Comparison of ENCODE assay signal across 25 cellular contexts in the genomic region with DNA sequence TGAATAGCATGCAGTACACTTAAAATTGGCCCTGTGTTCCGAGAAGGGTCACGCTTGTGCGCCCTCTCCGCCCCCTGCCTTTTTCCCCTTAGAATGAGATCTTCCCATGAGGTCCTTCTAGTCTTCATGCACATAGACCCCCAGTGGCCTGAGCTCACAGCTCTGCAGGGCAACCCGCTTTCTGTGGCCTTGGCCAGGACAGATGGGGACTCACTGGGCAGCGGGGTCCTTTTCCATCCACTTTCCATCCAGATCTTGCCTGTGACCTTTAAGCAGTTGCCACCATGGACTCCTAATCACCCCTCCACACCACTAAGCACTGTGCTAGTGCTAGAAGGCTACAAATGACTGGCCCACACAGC.
"Had no signal": no experiment of that assay in that cellular context is flagged by ENCODE, and none has a peak within 500 bp of the region (broad histone marks: within the 10 kb centered on the region; RNA-seq: fewer than 3 reads in every experiment).

No MANE protein-coding gene starts in this region.

- H3K27ac ChIP-seq: adrenal gland, SK-N-MC had no signal

- ATAC-seq: activated CD8-positive, alpha-beta T cell treated with anti-CD3 and anti-CD28 coated beads for 36 hours; Right ventricle myocardium inferior; T-cell had no signal

- H3K27me3 Mint-ChIP-seq: activated naive CD8-positive, alpha-beta T cell; T-cell had no signal

- H3K4me3 ChIP-seq: adrenal gland, SK-N-MC had no signal

- H3K9me3 Mint-ChIP-seq: activated CD8-positive, alpha-beta T cell treated with anti-CD3 and anti-CD28 coated beads for 36 hours; activated T-helper 1 cell treated with anti-CD3 and anti-CD28 coated beads, Interleukin-12 subunit alpha, Interleukin-12 subunit beta, Interleukin-2, Interleukin-4 antibody, amounts not matched to agents 30 ng/mL and 10 ng/mL and 1 ng/mL, durations not matched to agents 14 hours and 24 hours and 36 hours; IgD-negative memory B cell; T-cell had no signal

- H3K36me3 Mint-ChIP-seq: activated naive CD8-positive, alpha-beta T cell; IgD-negative memory B cell; T-cell had no signal

- H3K36me3 ChIP-seq: adrenal gland had no signal

- H3K4me1 Mint-ChIP-seq: IgD-negative memory B cell had no signal

- DNase-seq: activated CD4-positive, alpha-beta T cell treated with anti-CD3 and anti-CD28 coated beads for 4 hours; activated CD4-positive, CD25-positive, alpha-beta regulatory T cell; activated CD8-positive, alpha-beta memory T cell treated with anti-CD3 and anti-CD28 coated beads, Interleukin-2, amount 50 U/mL, for 4 hours; activated CD8-positive, alpha-beta T cell treated with anti-CD3 and anti-CD28 coated beads for 36 hours; activated effector memory CD4-positive, alpha-beta T cell treated with Interleukin-2 at 50 U/mL for 16 hours; activated naive CD4-positive, alpha-beta T cell; adrenal gland; anterior cingulate cortex; caudate nucleus; KG1; NCI-H1092; NCI-H1417; NCI-H1930; NCI-H2171; NCI-H2227 treated with DMSO at 0.1 percent for 48 hours; NCI-H446 treated with DMSO at 0.1 percent for 48 hours; NCI-H526; T-cell; T-helper 2 cell; T1000 had no signal

- H3K27ac Mint-ChIP-seq: activated CD8-positive, alpha-beta T cell treated with anti-CD3 and anti-CD28 coated beads for 36 hours; activated naive CD8-positive, alpha-beta T cell; activated T-helper 1 cell treated with anti-CD3 and anti-CD28 coated beads, Interleukin-12 subunit alpha, Interleukin-12 subunit beta, Interleukin-2, Interleukin-4 antibody, amounts not matched to agents 30 ng/mL and 10 ng/mL and 1 ng/mL, durations not matched to agents 14 hours and 24 hours and 36 hours; T-cell had no signal

- H3K9me3 ChIP-seq: adrenal gland had no signal

- H3K4me3 Mint-ChIP-seq: activated CD8-positive, alpha-beta T cell treated with anti-CD3 and anti-CD28 coated beads for 36 hours; activated naive CD8-positive, alpha-beta T cell; activated T-helper 1 cell treated with anti-CD3 and anti-CD28 coated beads, Interleukin-12 subunit alpha, Interleukin-12 subunit beta, Interleukin-2, Interleukin-4 antibody, amounts not matched to agents 30 ng/mL and 10 ng/mL and 1 ng/mL, durations not matched to agents 14 hours and 24 hours and 36 hours; IgD-negative memory B cell; T-cell had no signal

- H3K4me1 ChIP-seq: adrenal gland had no signal

- H3K27me3 ChIP-seq: adrenal gland had no signal
